8 cellular contexts compared by ENCODE assay signal in genomic region chr19:46850228-46851203, GRCh38. TPM values are rescaled to one million over a fixed set of nuclear protein-coding genes. Genes with fewer than 3 reads are reported as not detected.
DNase-seq lines count a peak whose midpoint lies in the region; ATAC-seq and TF ChIP-seq lines count a peak whose summit lies in the region.

Gene AP2S1 (minus strand): TSS chr19:46850846. CDS start chr19:46850766, 80 bp downstream.

- peak within 1 kb of the TSS; percentile 30 for H3K27ac ChIP-seq in OCI-LY3 (ENCODE audit: low read length)

- H3K9me3 Mint-ChIP-seq in endothelial cell (ENCODE audit: unreplicated experiment) (no peaks in the 10 kb centered on the region), mesothelial cell of epicardium (no peaks in the 10 kb centered on the region)

- peak within 1 kb of the TSS; percentile 83 for H3K9ac ChIP-seq in OCI-LY3 (ENCODE audit: low read length)

- H3K27me3 Mint-ChIP-seq in endothelial cell (ENCODE audit: unreplicated experiment) (peaks cover 14% of the 10 kb centered on the region), mesothelial cell of epicardium (ENCODE audit: low read depth) (no peaks in the 10 kb centered on the region)

- ATAC-seq in GM21515 (IDR thresholded peaks at IDR 0.05; ENCODE audit: unreplicated experiment): peak; percentile 87

- peak within 1 kb of the TSS; percentile 85 for H2AFZ ChIP-seq in OCI-LY3 (ENCODE audit: low read depth, low read length)

- no peaks in the 10 kb centered on the region for H4K20me1 ChIP-seq in OCI-LY3 (ENCODE audit: insufficient read depth, low read length)

- peak within 1 kb of the TSS; percentile 91 for H3K4me3 ChIP-seq in OCI-LY3 (ENCODE audit: low read length)

- DNase-seq in D341Med (ENCODE audit: low spot score) (peak; percentile 93), HuH-7 (ENCODE audit: low spot score) (peak; percentile 90), endothelial cell (ENCODE audit: low spot score) (peak; percentile 92), mesothelial cell of epicardium (ENCODE audit: low spot score in 2 of 2, unreplicated experiment in 2 of 2) (peak; percentile 88 to 93)
- DNase-seq in activated CD8-positive, alpha-beta memory T cell treated with anti-CD3 and anti-CD28 coated beads, Interleukin-2, amount 50 U/mL, for 48 hours: peak; percentile 91
- DNase-seq in stimulated activated CD8-positive, alpha-beta memory T cell treated with anti-CD3 and anti-CD28 coated beads, Interleukin-15, amount 100 ng/mL, for 48 hours (ENCODE audit: low read depth in 2 of 2): peak; percentile 84 to 88

- no peaks in the 10 kb centered on the region for H3K36me3 ChIP-seq in OCI-LY3 (replicated peaks; ENCODE audit: low read depth, low read length)

- peaks cover 21% of the 10 kb centered on the region for H3K36me3 Mint-ChIP-seq in endothelial cell (ENCODE audit: low read depth, unreplicated experiment)
- H3K36me3 Mint-ChIP-seq in mesothelial cell of epicardium: peaks cover 6% of the 10 kb centered on the region

- H3K27me3 ChIP-seq in OCI-LY3 (ENCODE audit: low read depth, low read length): no peaks in the 10 kb centered on the region

- H3K4me1 ChIP-seq in OCI-LY3 (ENCODE audit: low read length): peaks cover 19% of the 10 kb centered on the region

- H3K9me3 ChIP-seq in OCI-LY3 (ENCODE audit: insufficient read depth, low read length): no peaks in the 10 kb centered on the region

- H3K79me2 ChIP-seq in OCI-LY3 (ENCODE audit: low read length): peaks cover 19% of the 10 kb centered on the region

- peak within 1 kb of the TSS; percentile 100 for H3K27ac Mint-ChIP-seq in endothelial cell (ENCODE audit: unreplicated experiment)
- H3K27ac Mint-ChIP-seq in mesothelial cell of epicardium: peak within 1 kb of the TSS; percentile 96

- TF ChIP-seq CTCF in OCI-LY3 (IDR thresholded peaks at IDR 0.05; ENCODE audit: low read depth, low read length) (no peak), endothelial cell (IDR thresholded peaks at IDR 0.05; ENCODE audit: unreplicated experiment) (no peak), mesothelial cell of epicardium (IDR thresholded peaks at IDR 0.05; ENCODE audit: unreplicated experiment) (no peak)

- H3K4me3 Mint-ChIP-seq in endothelial cell (ENCODE audit: unreplicated experiment) (peak within 1 kb of the TSS; percentile 100), mesothelial cell of epicardium (peak within 1 kb of the TSS; percentile 82)

- H3K4me2 ChIP-seq in OCI-LY3 (ENCODE audit: low read length): peak within 1 kb of the TSS; percentile 98

- H3K4me1 Mint-ChIP-seq in endothelial cell (ENCODE audit: unreplicated experiment) (peaks cover 27% of the 10 kb centered on the region), mesothelial cell of epicardium (peaks cover 14% of the 10 kb centered on the region)

RNA-seq across cellular contexts. Expression of gene AP2S1, which starts in this region (rescaled TPM):
- total RNA-seq in endothelial cell (ENCODE audit: unreplicated experiment) (381 TPM), mesothelial cell of epicardium (97.5 to 109 TPM (median 107 TPM) in 3 replicates)

Comparison
In these comparisons a context has a peak if more than half of its experiments do, and no peak if none do; other contexts are left out.
1. Peak in every context shown above with its lines: DNase-seq, ATAC-seq, H3K4me3 ChIP-seq and H3K27ac ChIP-seq.